Comparison of ENCODE assay signal across 33 cellular contexts in the genomic region with DNA sequence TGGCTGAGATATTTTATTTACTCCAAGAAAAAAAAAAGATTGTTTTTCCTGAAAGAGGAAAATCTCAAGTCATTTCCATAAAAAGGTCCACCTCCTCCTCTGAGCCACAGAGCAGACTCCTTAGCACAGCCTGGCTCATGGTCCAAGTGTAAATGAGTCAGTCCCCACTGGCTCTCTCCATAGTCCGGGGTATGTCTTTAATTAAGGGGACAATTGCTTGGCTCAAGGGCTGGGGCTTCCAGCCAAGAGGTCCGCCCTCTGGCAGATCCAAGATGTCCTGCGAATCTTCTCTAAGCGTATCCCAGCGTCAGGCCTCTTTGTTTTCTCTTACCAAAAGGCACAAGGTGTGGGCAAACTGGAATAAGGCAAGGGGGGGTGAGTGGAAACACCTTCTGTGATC. TPM values are rescaled to one million over a fixed set of nuclear protein-coding genes. Genes with fewer than 3 reads are reported as not detected.
DNase-seq lines count a peak whose midpoint lies in the region; ATAC-seq and TF ChIP-seq lines count a peak whose summit lies in the region.
"Had no signal": no experiment of that assay in that cellular context is flagged by ENCODE, and none has a peak within 500 bp of the region (broad histone marks: within the 10 kb centered on the region; RNA-seq: fewer than 3 reads in every experiment).

No MANE protein-coding gene starts in this region.

- H3K27me3 ChIP-seq in GM23248 (replicated peaks; ENCODE audit: insufficient read depth): peaks cover 6% of the 10 kb centered on the region
- peaks cover 0 to 20% (median 4%) of the 10 kb centered on the region in 3 donors for H3K27me3 ChIP-seq in sigmoid colon
- peaks cover 3% of the 10 kb centered on the region for H3K27me3 ChIP-seq in mammary epithelial cell (ENCODE audit: insufficient read depth, low read length)
- no peaks in the 10 kb centered on the region for H3K27me3 ChIP-seq in right lobe of liver
- H3K27me3 ChIP-seq: brain microvascular endothelial cell, Peyer's patch had no signal

- ATAC-seq in right lobe of liver: no peak
- no peak for ATAC-seq in GM19455 (IDR thresholded peaks at IDR 0.05; ENCODE audit: unreplicated experiment)
- ATAC-seq: A549; activated CD4-positive, alpha-beta T cell treated with anti-CD3 and anti-CD28 coated beads for 36 hours; activated CD8-positive, alpha-beta T cell treated with anti-CD3 and anti-CD28 coated beads for 36 hours; HCT116; mucosa of descending colon; stimulated activated naive CD8-positive, alpha-beta T cell treated with anti-CD3 and anti-CD28 coated beads, Interleukin-15, Interleukin-2, amounts not matched to agents 100 U/mL and 50 U/mL, for 24 hours had no signal

- no peak overlapping the region for H3K9ac ChIP-seq in GM23248
- H3K9ac ChIP-seq in mammary epithelial cell (ENCODE audit: insufficient read depth, low read length): no peak overlapping the region

- no peak overlapping the region for H3K27ac ChIP-seq in GM23248
- H3K27ac ChIP-seq in sigmoid colon: no peak overlapping the region
- no peak overlapping the region for H3K27ac ChIP-seq in mammary epithelial cell (ENCODE audit: insufficient read depth, low read depth, low read length)
- H3K27ac ChIP-seq in right lobe of liver: no peak overlapping the region
- H3K27ac ChIP-seq: A549, brain microvascular endothelial cell, Peyer's patch, VCaP had no signal

- H3K4me2 ChIP-seq in GM23248 (ENCODE audit: unreplicated experiment) (no peak overlapping the region), mammary epithelial cell (ENCODE audit: insufficient read depth, low read depth, low read length) (no peak overlapping the region)
- H3K4me2 ChIP-seq: A549 had no signal

- dilution Hi-C loops in mammary epithelial cell (cut with HindIII; ENCODE audit: low sequenced_read_pairs): no loop called here

- no peak for TF ChIP-seq CTCF in AG09309 (IDR thresholded peaks at IDR 0.05; ENCODE audit: control insufficient read depth, insufficient read depth, low read depth, low read length, missing control alignments)
- no peak for TF ChIP-seq CTCF in foreskin fibroblast (IDR thresholded peaks at IDR 0.05; ENCODE audit: low read depth, low read length)
- TF ChIP-seq CTCF in sigmoid colon (IDR thresholded peaks at IDR 0.05): no peak
- TF ChIP-seq CTCF in mammary epithelial cell (conservative IDR thresholded peaks at IDR 0.05 in 1 of 2, IDR thresholded peaks at IDR 0.05 in 1 of 2; ENCODE audit: extremely low read depth in 1 of 2, insufficient read depth in 1 of 2, low read depth in 1 of 2, low read length in 2 of 2): no peak
- TF ChIP-seq CTCF in right lobe of liver (IDR thresholded peaks at IDR 0.05): no peak

- intact Hi-C loops in sigmoid colon (cut with DNase I) (no loop called here), mammary epithelial cell (cut with micrococcal nuclease) (no loop called here), right lobe of liver (cut with DNase I) (no loop called here)

- no peaks in the 10 kb centered on the region for H3K9me2 ChIP-seq in GM23248 (ENCODE audit: insufficient read depth)

- H2AFZ ChIP-seq in GM23248 (no peak overlapping the region), mammary epithelial cell (ENCODE audit: low read depth, low read length) (no peak overlapping the region)

- in situ Hi-C loops in GM23248 (cut with MboI) (no loop called here), mammary epithelial cell (cut with MboI; ENCODE audit: low sequenced_read_pairs in 2 of 2) (no loop called here)

- H3K79me2 ChIP-seq in GM23248 (ENCODE audit: insufficient read depth) (no peaks in the 10 kb centered on the region), mammary epithelial cell (ENCODE audit: insufficient read depth, low read length) (no peaks in the 10 kb centered on the region)

- CTCF ChIA-PET in mammary epithelial cell (lab: Charles Lee; ENCODE audit: low non-redundant PET): no interaction called here

- H3K36me3 ChIP-seq in GM23248 (ENCODE audit: low read depth): no peaks in the 10 kb centered on the region
- H3K36me3 ChIP-seq in sigmoid colon: no peaks in the 10 kb centered on the region
- no peaks in the 10 kb centered on the region for H3K36me3 ChIP-seq in mammary epithelial cell (ENCODE audit: insufficient read depth, low read length)
- H3K36me3 ChIP-seq in right lobe of liver: no peaks in the 10 kb centered on the region
- H3K36me3 ChIP-seq: brain microvascular endothelial cell, Peyer's patch had no signal

- DNase-seq in AG09309 (ENCODE audit: low read depth) (peak; percentile 13), GM23248 (peak; percentile 72), foreskin fibroblast (peak; percentile 24 to 66), sigmoid colon (peak; percentile 83), putamen (ENCODE audit: low spot score) (no peak), mammary epithelial cell (no peak), right lobe of liver (no peak)
- DNase-seq: activated CD4-positive, alpha-beta T cell treated with anti-CD3 and anti-CD28 coated beads for 36 hours; activated CD8-positive, alpha-beta memory T cell treated with anti-CD3 and anti-CD28 coated beads, Interleukin-2, amount 50 U/mL, for 48 hours; activated CD8-positive, alpha-beta T cell treated with anti-CD3 and anti-CD28 coated beads for 36 hours; activated naive CD4-positive, alpha-beta T cell treated with anti-CD3 and anti-CD28 coated beads, Interleukin-2, amount 50 U/mL, for 16 hours; brain microvascular endothelial cell; head of caudate nucleus; islet precursor cell; mucosa of descending colon; NCI-H748 treated with DMSO at 0.1 percent for 48 hours; nephron progenitor cell; Peyer's patch; stimulated activated CD4-positive, alpha-beta T cell treated with anti-CD3 and anti-CD28 coated beads, Interleukin-1b, Interleukin-23, amount 100 ng/mL, for 48 hours; stimulated activated naive CD8-positive, alpha-beta T cell treated with anti-CD3 and anti-CD28 coated beads, Interleukin-15, Interleukin-2, amounts not matched to agents 100 U/mL and 50 U/mL, for 24 hours; SW 1271; T1000 had no signal

- H3K9me3 ChIP-seq in GM23248 (ENCODE audit: low read depth) (no peaks in the 10 kb centered on the region), sigmoid colon (no peaks in the 10 kb centered on the region), mammary epithelial cell (replicated peaks; ENCODE audit: insufficient read depth, low read length) (no peaks in the 10 kb centered on the region), right lobe of liver (no peaks in the 10 kb centered on the region)
- H3K9me3 ChIP-seq: A549, mucosa of descending colon, Peyer's patch had no signal

- BruUV-seq in mammary epithelial cell (replicated peaks; lab: Mats Ljungman, UMichigan): no TSS peak

- H3K4me1 ChIP-seq in GM23248 (ENCODE audit: insufficient read depth) (no peaks in the 10 kb centered on the region), sigmoid colon (no peaks in the 10 kb centered on the region), mammary epithelial cell (ENCODE audit: insufficient read depth, low read length) (no peaks in the 10 kb centered on the region), right lobe of liver (peaks cover 0 to 4% (median under 1%) of the 10 kb centered on the region in 4 donors)
- H3K4me1 ChIP-seq: Peyer's patch had no signal

- 11 to 13% methylated on average over 5 of the region's 5 CpGs for WGBS in GM23248 (ENCODE audit: low coverage in 1 of 2, low lambda C conversion rate in 2 of 2, missing lambda C conversion rate in 2 of 2), 2 experiments
- 90% methylated on average over 5 of the region's 5 CpGs for WGBS in sigmoid colon, 2 donors
- WGBS in mammary epithelial cell (ENCODE audit: low coverage, missing lambda C conversion rate): 75% methylated on average over 5 of the region's 5 CpGs
- WGBS in right lobe of liver (ENCODE audit: insufficient coverage, low coverage, low lambda C conversion rate, missing lambda C conversion rate): 96% methylated on average over 5 of the region's 5 CpGs

- no peak overlapping the region for H3K4me3 ChIP-seq in AG09309 (ENCODE audit: control insufficient read depth, low read depth, low read length)
- no peak overlapping the region for H3K4me3 ChIP-seq in GM23248
- no peak overlapping the region for H3K4me3 ChIP-seq in foreskin fibroblast (ENCODE audit: low read depth in 1 of 2, low read length in 2 of 2)
- H3K4me3 ChIP-seq in sigmoid colon: no peak overlapping the region
- H3K4me3 ChIP-seq in mammary epithelial cell (replicated peaks in 1 of 3; ENCODE audit: insufficient read depth in 1 of 3, low read depth in 2 of 3, low read length in 3 of 3): no peak overlapping the region
- no peak overlapping the region for H3K4me3 ChIP-seq in right lobe of liver
- H3K4me3 ChIP-seq: A549, lung, mucosa of descending colon, Peyer's patch had no signal

- H4K20me1 ChIP-seq in GM23248 (ENCODE audit: insufficient read depth): no peaks in the 10 kb centered on the region
- H4K20me1 ChIP-seq in mammary epithelial cell (ENCODE audit: insufficient read depth, low read length): no peaks in the 10 kb centered on the region

- TF ChIP-seq POLR2A in sigmoid colon (IDR thresholded peaks at IDR 0.05) (no peak), right lobe of liver (IDR thresholded peaks at IDR 0.05) (no peak)

- H3F3A ChIP-seq in GM23248 (ENCODE audit: insufficient read depth): no peaks in the 10 kb centered on the region

- TF ChIP-seq EP300 in sigmoid colon (IDR thresholded peaks at IDR 0.05): no peak

RNA-seq across cellular contexts. Expression of a gene that starts 33.3 kb away (rescaled TPM):
- 0.43 TPM in 1 of 2 replicates, not detected in the other for total RNA-seq in GM23248 (2014; rRNA removed; shearing (Covaris generic))
- polyA plus RNA-seq in GM23248 (2016; fragmentation: Nextera tagmentation; extraction: Ambion mirVana) (0.15 and 0.20 TPM in 2 replicates), sigmoid colon (1 to 10 TPM; 3.0 to 4.9 (median 4.5) TPM), mammary epithelial cell (0.16 TPM)
- total RNA-seq in sigmoid colon (under 1 TPM in 2 of 4 donors, not detected in 2; under 0.01 to 0.14 TPM), mammary epithelial cell (1 to 10 TPM in 1 of 2 donors, under 1 TPM in 1; 0.50 to 1.1 TPM), right lobe of liver (under 1 TPM; 0.25 to 0.86 (median 0.41) TPM)
- not detected for polyA minus RNA-seq in mammary epithelial cell

RNA-seq across cellular contexts. Expression of a gene that starts 55.1 kb away (rescaled TPM):
- total RNA-seq in GM23248 (2014; rRNA removed; shearing (Covaris generic)): 0.13 TPM in 1 of 2 replicates, not detected in the other
- 0.13 TPM in 1 of 2 replicates, not detected in the other for polyA plus RNA-seq in GM23248 (2016; fragmentation: Nextera tagmentation; extraction: Ambion mirVana)
- total RNA-seq in sigmoid colon: not detected
- polyA plus RNA-seq in sigmoid colon: under 1 TPM in 1 of 3 donors, not detected in 2; 0.15 TPM
- not detected for total RNA-seq in mammary epithelial cell
- 0.03 TPM for polyA plus RNA-seq in mammary epithelial cell
- not detected for polyA minus RNA-seq in mammary epithelial cell
- not detected for total RNA-seq in right lobe of liver
- total RNA-seq: activated CD4-positive, alpha-beta T cell treated with anti-CD3 and anti-CD28 coated beads for 36 hours; activated CD8-positive, alpha-beta T cell treated with anti-CD3 and anti-CD28 coated beads for 36 hours; activated T-helper 2 cell treated with anti-CD3 and anti-CD28 coated beads, Interferon-gamma antibody, Interleukin-2, Interleukin-4, amounts not matched to agents 10 μg/mL and 5 μg/mL and 100 μg/mL, durations not matched to agents 14 hours and 24 hours and 36 hours; cerebellum; HT-29; lung; osteoblast; Peyer's patch; renal cortical epithelial cell had no signal
- polyA plus RNA-seq: IgD-negative memory B cell had no signal

Comparison
In these comparisons a context has a peak if more than half of its experiments do, and no peak if none do; other contexts are left out.
1. DNase-seq: peak in AG09309 (single experiment), GM23248 (single experiment), foreskin fibroblast (2 of 2) and sigmoid colon (single experiment); none in putamen (single experiment), mammary epithelial cell (single experiment) and right lobe of liver (0 of 3).